Comparison of ENCODE assay signal across 8 cellular contexts in genomic region chr12:67268335-67268895, GRCh38. TPM values are rescaled to one million over a fixed set of nuclear protein-coding genes. Genes with fewer than 3 reads are reported as not detected.
DNase-seq lines count a peak whose midpoint lies in the region; ATAC-seq and TF ChIP-seq lines count a peak whose summit lies in the region.

No MANE protein-coding gene starts in this region.

- peak overlapping the region; percentile 99 for H3K27ac Mint-ChIP-seq in activated naive CD8-positive, alpha-beta T cell treated with anti-CD3 and anti-CD28 coated beads, Interleukin-2, amount 50 U/mL, for 24 hours

- H3K9me3 ChIP-seq in HAP-1: no peaks in the 10 kb centered on the region
- H3K9me3 ChIP-seq in MG63: no peaks in the 10 kb centered on the region
- no peaks in the 10 kb centered on the region for H3K9me3 ChIP-seq in heart left ventricle
- no peaks in the 10 kb centered on the region for H3K9me3 ChIP-seq in upper lobe of left lung

- intact Hi-C loops in heart left ventricle (cut with DNase I): loop anchor here in 1 of 10 donors (2.0 kb wide), 1 partner anchor 380 kb away; the partner anchor contains the start of gene DYRK2

- peak overlapping the region; percentile 97 for H3K4me3 Mint-ChIP-seq in activated naive CD8-positive, alpha-beta T cell treated with anti-CD3 and anti-CD28 coated beads, Interleukin-2, amount 50 U/mL, for 24 hours

- H3K4me3 ChIP-seq in HAP-1 (peak overlapping the region; percentile 83), MG63 (peak overlapping the region; percentile 81), heart left ventricle (peak overlapping the region; percentile 15 to 90 (median 84)), upper lobe of left lung (peak overlapping the region; percentile 24 to 86 (median 76))

- peak overlapping the region; percentile 92 to 99 (median 97) for H3K27ac ChIP-seq in heart left ventricle
- peak overlapping the region; percentile 89 to 99 (median 98) for H3K27ac ChIP-seq in upper lobe of left lung

- peaks cover 7% of the 10 kb centered on the region; the same call in 1 of the 2 replicates for H3K36me3 ChIP-seq in HAP-1 (replicated peaks)
- H3K36me3 ChIP-seq in MG63: peaks cover 6% of the 10 kb centered on the region; the same call in 1 of the 2 replicates
- peaks cover 0 to under 1% (median 0%) of the 10 kb centered on the region in 9 donors for H3K36me3 ChIP-seq in heart left ventricle
- no peaks in the 10 kb centered on the region for H3K36me3 ChIP-seq in upper lobe of left lung

- peaks cover 12% of the 10 kb centered on the region for H3K4me1 ChIP-seq in HAP-1
- H3K4me1 ChIP-seq in heart left ventricle: peaks cover 3 to 39% (median 30%) of the 10 kb centered on the region in 12 donors
- peaks cover 11 to 30% (median 26%) of the 10 kb centered on the region in 4 donors for H3K4me1 ChIP-seq in upper lobe of left lung

- in situ Hi-C loops in HAP-1 (cut with MboI; ENCODE audit: low sequenced_read_pairs): no loop called here

- peak; percentile 84 for ATAC-seq in activated naive CD8-positive, alpha-beta T cell treated with anti-CD3 and anti-CD28 coated beads, Interleukin-2, amount 50 U/mL, for 24 hours
- ATAC-seq in heart left ventricle (peak; percentile 89 to 96 (median 93)), upper lobe of left lung (ENCODE audit: low FRiP score in 2 of 2) (peak; percentile 93 to 98)

- peaks cover 20% of the 10 kb centered on the region for H3K36me3 Mint-ChIP-seq in activated naive CD8-positive, alpha-beta T cell treated with anti-CD3 and anti-CD28 coated beads, Interleukin-2, amount 50 U/mL, for 24 hours (ENCODE audit: low read depth)

- 1 to 5% (median 3%) methylated on average over 16 to 19 of the region's 19 CpGs for WGBS in heart left ventricle, 4 donors
- 4 to 7% methylated on average over 18 to 19 of the region's 19 CpGs for WGBS in upper lobe of left lung, 2 donors

- H3K9me3 Mint-ChIP-seq in activated naive CD8-positive, alpha-beta T cell treated with anti-CD3 and anti-CD28 coated beads, Interleukin-2, amount 50 U/mL, for 24 hours: no peaks in the 10 kb centered on the region

- H3K27me3 Mint-ChIP-seq in activated naive CD8-positive, alpha-beta T cell treated with anti-CD3 and anti-CD28 coated beads, Interleukin-2, amount 50 U/mL, for 24 hours: no peaks in the 10 kb centered on the region

- TF ChIP-seq POLR2A in heart left ventricle (IDR thresholded peaks at IDR 0.05) (no peak), upper lobe of left lung (IDR thresholded peaks at IDR 0.05) (no peak)

- TF ChIP-seq CTCF in heart left ventricle (IDR thresholded peaks at IDR 0.05): no peak
- TF ChIP-seq CTCF in upper lobe of left lung (IDR thresholded peaks at IDR 0.05): no peak

- no peaks in the 10 kb centered on the region for H3K27me3 ChIP-seq in HAP-1 (ENCODE audit: low read depth)
- H3K27me3 ChIP-seq in MG63: no peaks in the 10 kb centered on the region
- H3K27me3 ChIP-seq in heart left ventricle: no peaks in the 10 kb centered on the region
- H3K27me3 ChIP-seq in upper lobe of left lung: no peaks in the 10 kb centered on the region

- peak; percentile 98 for DNase-seq in GM04503 (ENCODE audit: low read depth)
- DNase-seq in HAP-1 (ENCODE audit: low spot score in 2 of 2): peak; percentile 91 to 96
- peak; percentile 93 for DNase-seq in MG63
- DNase-seq in SKM-1 treated with dmso at 0.1 percent for 144 hours (lab: John Stamatoyannopoulos, UW; ENCODE audit: unreplicated experiment): peak; percentile 87
- peak; percentile 76 for DNase-seq in activated naive CD8-positive, alpha-beta T cell treated with anti-CD3 and anti-CD28 coated beads, Interleukin-2, amount 50 U/mL, for 24 hours
- DNase-seq in heart left ventricle: peak; percentile 77 to 94 (median 92)
- DNase-seq in pons (ENCODE audit: low spot score): peak; percentile 100
- peak in 1 of 2 donors; percentile 96 for DNase-seq in upper lobe of left lung

- H3K4me1 Mint-ChIP-seq in activated naive CD8-positive, alpha-beta T cell treated with anti-CD3 and anti-CD28 coated beads, Interleukin-2, amount 50 U/mL, for 24 hours: peaks cover 38% of the 10 kb centered on the region

- no peak for TF ChIP-seq EP300 in upper lobe of left lung (IDR thresholded peaks at IDR 0.05)

RNA-seq across cellular contexts. Expression of gene CAND1, which starts 0.7 kb away (rescaled TPM):
- 53.1 and 59.3 TPM in 2 replicates for total RNA-seq in MG63 (2014; rRNA removed; shearing (Covaris generic); ENCODE audit: low replicate concordance)
- 10 to 100 TPM; 16.0 to 69.0 (median 35.9) TPM for total RNA-seq in heart left ventricle
- polyA plus RNA-seq in heart left ventricle: 10 to 100 TPM in 1 of 2 donors, 1 to 10 TPM in 1; 5.8 to 23.4 TPM
- total RNA-seq in upper lobe of left lung: 10 to 100 TPM; 39.2 to 96.3 (median 87.5) TPM
